8 cellular contexts compared by ENCODE assay signal in the genomic region with DNA sequence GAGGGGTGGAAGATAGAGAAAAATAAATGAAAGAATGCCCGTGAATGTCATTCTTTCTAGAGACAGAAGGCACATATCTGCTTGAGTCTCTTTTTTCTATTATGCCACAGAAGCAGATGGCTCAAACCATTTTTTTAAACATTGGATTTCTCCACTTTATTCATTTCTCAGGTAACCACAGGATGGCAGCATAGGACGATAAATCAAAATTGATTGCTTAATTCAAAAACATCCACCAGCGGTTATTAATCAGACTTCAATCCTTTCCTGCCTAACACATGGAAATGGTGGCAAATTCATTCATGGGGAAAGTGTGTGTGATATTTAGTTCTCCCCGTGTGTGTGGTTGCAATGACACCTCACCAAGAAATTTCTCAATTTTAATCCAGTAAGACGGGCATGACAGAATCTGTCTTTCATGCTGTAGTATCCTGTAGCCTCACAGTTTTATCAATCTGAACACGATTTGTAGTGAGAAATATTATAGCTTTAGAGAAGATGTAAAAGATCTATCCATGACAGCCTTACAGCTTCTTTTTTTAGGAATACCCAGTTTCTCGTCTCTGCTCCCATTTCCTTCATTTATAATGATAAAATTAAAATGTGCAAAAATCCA.
DNase-seq lines count a peak whose midpoint lies in the region; ATAC-seq, FAIRE-seq and TF ChIP-seq lines count a peak whose summit lies in the region.

No MANE protein-coding gene starts in this region.

- dilution Hi-C loops in keratinocyte (cut with MboI; ENCODE audit: extremely low pct_ligation_motif_present, low sequenced_read_pairs), result no loop called here

- peak overlapping the region; percentile 13 for H3K9ac ChIP-seq in keratinocyte (ENCODE audit: control insufficient read depth, extremely low read depth, insufficient read depth, low read length)

- no peaks in the 10 kb centered on the region for H4K20me1 ChIP-seq in keratinocyte (ENCODE audit: control insufficient read depth, extremely low read depth, insufficient read depth, low read length)

- no peaks in the 10 kb centered on the region for H3K9me1 ChIP-seq in keratinocyte (ENCODE audit: control insufficient read depth, extremely low read depth, insufficient read depth, low read length)

- H3K36me3 ChIP-seq in keratinocyte (ENCODE audit: control insufficient read depth in 2 of 2, extremely low read depth in 1 of 2, insufficient read depth in 2 of 2, low read length in 2 of 2), result no peaks in the 10 kb centered on the region

- peak overlapping the region; percentile 59 for H3K4me2 ChIP-seq in keratinocyte (ENCODE audit: control insufficient read depth, extremely low read depth, insufficient read depth, low read depth, low read length)

- in situ Hi-C loops in Caki2 (cut with HindIII; ENCODE audit: low pct_unique_long_range_greater_than_20kb, low sequenced_read_pairs), result no loop called here

- ATAC-seq in HG03175 (IDR thresholded peaks at IDR 0.05; ENCODE audit: unreplicated experiment) (no peak), GM21447 (IDR thresholded peaks at IDR 0.05; ENCODE audit: unreplicated experiment) (no peak)

- peak overlapping the region; percentile 66 for H2AFZ ChIP-seq in keratinocyte (ENCODE audit: control insufficient read depth, low read length)

- H3K9me3 ChIP-seq in keratinocyte (ENCODE audit: control insufficient read depth, low read depth, low read length), result no peaks in the 10 kb centered on the region

- TF ChIP-seq CTCF in LNCaP clone FGC (IDR thresholded peaks at IDR 0.05; ENCODE audit: control insufficient read depth, extremely low read depth, insufficient read depth), result peak; percentile 48
- TF ChIP-seq CTCF in keratinocyte (optimal IDR thresholded peaks at IDR 0.05 in 1 of 3, IDR thresholded peaks at IDR 0.05 in 1 of 3, conservative IDR thresholded peaks at IDR 0.05 in 1 of 3; ENCODE audit: extremely low read depth in 1 of 3, insufficient read depth in 2 of 3, low read length in 3 of 3), result peak in 2 of 3 experiments; percentile 13 to 40

- H3K27me3 ChIP-seq in keratinocyte (ENCODE audit: control insufficient read depth, extremely low read depth, insufficient read depth, low read length), result no peaks in the 10 kb centered on the region

- no peaks in the 10 kb centered on the region for H3K79me2 ChIP-seq in keratinocyte (ENCODE audit: control insufficient read depth, insufficient read depth, low read length)

- H3K4me3 ChIP-seq in LNCaP clone FGC (ENCODE audit: low read depth, low read length), result no peak overlapping the region
- H3K4me3 ChIP-seq in keratinocyte (ENCODE audit: control insufficient read depth in 2 of 3, extremely low read depth in 1 of 3, insufficient read depth in 2 of 3, low read depth in 1 of 3, low read length in 3 of 3), result peak overlapping the region in 2 of 3 experiments; percentile 11 to 15

- FAIRE-seq in keratinocyte (lab: Jason Lieb, UNC), result peak; percentile 48

- DNase-seq in Caki2 (ENCODE audit: low read depth), result peak; percentile 16
- peak; percentile 33 for DNase-seq in LNCaP clone FGC (ENCODE audit: low read depth)
- peak; percentile 47 for DNase-seq in SKM-1 treated with dmso at 0.1 percent for 144 hours (lab: John Stamatoyannopoulos, UW; ENCODE audit: unreplicated experiment)
- no peak for DNase-seq in keratinocyte (ENCODE audit: low read depth, low spot score)
- DNase-seq in stimulated activated naive CD4-positive, alpha-beta T cell treated with Interleukin-2 at 50 U/mL for 16 hours (lab: John Stamatoyannopoulos, UW), result no peak
- no peak for DNase-seq in activated T-cell treated with anti-CD3 and anti-CD28 coated beads for 4 hours

- H3K4me1 ChIP-seq in keratinocyte (ENCODE audit: control insufficient read depth, extremely low read depth, insufficient read depth, low read length), result peaks cover 8% of the 10 kb centered on the region

- no peak overlapping the region for H3K27ac ChIP-seq in keratinocyte (ENCODE audit: control insufficient read depth, insufficient read depth, low read length)

Comparison
In these comparisons a context has a peak if more than half of its experiments do, and no peak if none do; other contexts are left out.
1. DNase-seq: peak in Caki2 (single experiment), LNCaP clone FGC (single experiment) and SKM-1 treated with dmso at 0.1 percent for 144 hours (single experiment); none in keratinocyte (single experiment), stimulated activated naive CD4-positive, alpha-beta T cell treated with Interleukin-2 at 50 U/mL for 16 hours (single experiment) and activated T-cell treated with anti-CD3 and anti-CD28 coated beads for 4 hours (single experiment).